In the genomic region with DNA sequence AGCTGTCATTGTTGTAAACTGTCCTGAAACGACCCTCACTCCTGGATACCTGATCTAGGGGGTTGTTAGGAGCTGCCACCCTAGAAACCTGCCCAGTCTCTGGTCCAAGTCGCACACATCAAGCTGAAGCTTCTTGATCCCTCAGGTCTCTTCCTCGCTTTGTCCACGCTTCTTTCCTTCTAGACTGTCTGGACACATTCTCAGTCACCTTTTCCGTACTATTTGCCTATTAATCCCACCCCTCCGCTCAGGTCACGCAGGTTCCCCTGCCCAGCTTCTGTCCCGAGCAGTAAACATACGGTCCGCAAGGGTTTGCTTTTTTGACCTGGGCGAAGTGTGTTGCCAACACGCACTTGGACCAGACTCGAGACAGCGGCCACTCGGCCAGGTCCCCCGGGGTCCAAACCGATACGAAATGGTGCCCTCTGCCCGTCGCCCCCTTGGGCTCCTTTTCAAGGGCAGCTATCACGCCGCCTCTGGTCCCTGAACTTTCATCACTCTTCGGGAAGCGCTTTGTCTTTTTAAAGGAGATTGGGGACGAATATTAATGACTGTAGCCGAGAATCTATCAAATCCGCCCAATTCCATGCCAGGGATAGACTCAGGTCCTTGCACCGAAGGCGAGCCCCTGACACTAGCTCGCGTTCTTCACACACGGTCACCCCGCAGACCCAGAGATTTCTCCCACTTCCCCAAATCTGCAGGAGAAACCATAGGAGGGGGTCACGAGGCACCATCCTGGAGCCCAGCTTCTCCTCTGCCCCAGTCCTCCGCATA, we compare ENCODE assay signal across 11 cellular contexts. TPM values are rescaled to one million over a fixed set of nuclear protein-coding genes. Genes with fewer than 3 reads are reported as not detected.
DNase-seq lines count a peak whose midpoint lies in the region; ATAC-seq, FAIRE-seq and TF ChIP-seq lines count a peak whose summit lies in the region.
"Had no signal": no experiment of that assay in that cellular context is flagged by ENCODE, and none has a peak within 500 bp of the region (broad histone marks: within the 10 kb centered on the region; RNA-seq: fewer than 3 reads in every experiment).

No MANE protein-coding gene starts in this region.

- no peak overlapping the region for H3K4me3 Mint-ChIP-seq in immature natural killer cell
- H3K4me3 Mint-ChIP-seq: activated naive CD4-positive, alpha-beta T cell treated with anti-CD3 and anti-CD28 coated beads, Interleukin-2, amount 50 U/mL, for 24 hours had no signal

- CTCF ChIA-PET in H1 (lab: Charles Lee; ENCODE audit: partially characterized antibody), result interaction anchor here (0.6 to 4.7 kb wide), 10 partner anchors 14 to 1291 kb away, joined by 3 to 19 read pairs (median 4); no protein-coding TSS in a partner anchor

- H4K8ac ChIP-seq in H1 (ENCODE audit: extremely low read depth, insufficient read depth, low read length), result peak overlapping the region; percentile 63

- no peak overlapping the region for H2BK12ac ChIP-seq in H1 (ENCODE audit: low read depth, low read length)

- peaks cover 2 to 24% (median 11%) of the 10 kb centered on the region in 6 donors for H3K9me3 Mint-ChIP-seq in immature natural killer cell
- H3K9me3 Mint-ChIP-seq: activated naive CD4-positive, alpha-beta T cell treated with anti-CD3 and anti-CD28 coated beads, Interleukin-2, amount 50 U/mL, for 24 hours had no signal

- H2BK5ac ChIP-seq in H1 (ENCODE audit: low read depth, low read length), result no peak overlapping the region

- peaks cover 11% of the 10 kb centered on the region for H3K23me2 ChIP-seq in H1 (ENCODE audit: low read depth, low read length)

- no peak overlapping the region for H3K23ac ChIP-seq in H1 (ENCODE audit: insufficient read length)

- intact Hi-C loops in lower leg skin (cut with DNase I; ENCODE audit: low total_unique reads) (no loop called here), stomach (cut with DNase I; ENCODE audit: low total_unique reads) (no loop called here)

- TF ChIP-seq CTCF in H1 (IDR thresholded peaks at IDR 0.05; ENCODE audit: control extremely low read depth in 1 of 3, insufficient read depth in 1 of 3, low read depth in 1 of 3, low read length in 3 of 3) (no peak), lower leg skin (IDR thresholded peaks at IDR 0.05) (no peak), stomach (IDR thresholded peaks at IDR 0.05) (no peak)

- peaks cover 7% of the 10 kb centered on the region; the same call in 1 of the 2 replicates for H3K27me3 ChIP-seq in MG63
- H3K27me3 ChIP-seq in H1 (replicated peaks in 1 of 4; ENCODE audit: control insufficient read depth in 3 of 4, extremely low read depth in 1 of 4, insufficient read depth in 3 of 4, low read length in 3 of 4), result peaks cover 7 to 27% (median 24%) of the 10 kb centered on the region in 4 experiments
- H3K27me3 ChIP-seq in stomach, result peaks cover 0 to 30% (median 13%) of the 10 kb centered on the region in 3 donors

- H3K18ac ChIP-seq in H1 (ENCODE audit: extremely low read depth, low read length), result no peak overlapping the region

- DNase-seq in MG63 (no peak), H1 (ENCODE audit: low read depth in 1 of 2, low spot score in 2 of 2) (peak in 1 of 2 experiments; percentile 54), lower leg skin (ENCODE audit: low spot score in 2 of 2) (no peak), stomach (no peak), AG20443 (ENCODE audit: low spot score) (no peak), SK-N-DZ (ENCODE audit: low spot score) (no peak), immature natural killer cell (no peak)
- DNase-seq: activated CD4-positive, CD25-positive, alpha-beta regulatory T cell; foreskin keratinocyte had no signal

- no peaks in the 10 kb centered on the region for H3K79me1 ChIP-seq in H1 (ENCODE audit: low read depth, low read length)

- peaks cover 0 to 3% (median 0%) of the 10 kb centered on the region in 3 donors for H3K36me3 Mint-ChIP-seq in immature natural killer cell
- H3K36me3 Mint-ChIP-seq: activated naive CD4-positive, alpha-beta T cell treated with anti-CD3 and anti-CD28 coated beads, Interleukin-2, amount 50 U/mL, for 24 hours had no signal

- no peak overlapping the region for H3K14ac ChIP-seq in H1 (ENCODE audit: insufficient read length)

- POLR2A ChIA-PET in H1 (lab: Charles Lee; ENCODE audit: partially characterized antibody), result no interaction called here

- H3K36me3 ChIP-seq in MG63, result no peaks in the 10 kb centered on the region
- no peaks in the 10 kb centered on the region for H3K36me3 ChIP-seq in H1 (ENCODE audit: control insufficient read depth in 2 of 4, insufficient read depth in 4 of 4, low read length in 3 of 4)
- H3K36me3 ChIP-seq in stomach, result no peaks in the 10 kb centered on the region

- TF ChIP-seq POLR2A in H1 (IDR thresholded peaks at IDR 0.05; ENCODE audit: control extremely low read depth in 1 of 2, low read depth in 2 of 2, low read length in 2 of 2) (no peak), lower leg skin (IDR thresholded peaks at IDR 0.05) (no peak), stomach (IDR thresholded peaks at IDR 0.05) (no peak)

- H3K4me1 Mint-ChIP-seq in immature natural killer cell, result no peaks in the 10 kb centered on the region
- H3K4me1 Mint-ChIP-seq: activated naive CD4-positive, alpha-beta T cell treated with anti-CD3 and anti-CD28 coated beads, Interleukin-2, amount 50 U/mL, for 24 hours had no signal

- H2AK5ac ChIP-seq in H1 (ENCODE audit: low read depth, low read length), result no peak overlapping the region

- H4K91ac ChIP-seq in H1 (replicated peaks; ENCODE audit: insufficient read length, low read length), result no peak overlapping the region

- H3K9ac ChIP-seq in H1 (replicated peaks in 1 of 4; ENCODE audit: extremely low read depth in 1 of 4, low read depth in 3 of 4, low read length in 3 of 4), result no peak overlapping the region

- H3K4ac ChIP-seq in H1 (replicated peaks; ENCODE audit: insufficient read length, low read depth, low read length), result no peak overlapping the region

- no peak overlapping the region for H4K5ac ChIP-seq in H1 (ENCODE audit: insufficient read length, low read depth, low read length)

- no peak overlapping the region for H3K56ac ChIP-seq in H1 (replicated peaks; ENCODE audit: insufficient read length, low read depth, low read length)

- H2AFZ ChIP-seq in H1 (ENCODE audit: low read length), result peak overlapping the region; percentile 84

- no peak for TF ChIP-seq EP300 in H1 (IDR thresholded peaks at IDR 0.05; ENCODE audit: borderline replicate concordance in 1 of 2, low read depth in 2 of 2, low read length in 2 of 2)
- TF ChIP-seq EP300 in stomach (IDR thresholded peaks at IDR 0.05), result no peak

- H3K79me2 ChIP-seq in H1 (ENCODE audit: control insufficient read depth in 1 of 2, insufficient read depth in 2 of 2, low read length in 2 of 2), result no peaks in the 10 kb centered on the region

- no peaks in the 10 kb centered on the region for H4K20me1 ChIP-seq in H1 (replicated peaks in 1 of 2; ENCODE audit: control insufficient read depth in 1 of 2, insufficient read depth in 2 of 2, low read length in 2 of 2)

- no peak overlapping the region for H3K27ac Mint-ChIP-seq in immature natural killer cell
- H3K27ac Mint-ChIP-seq: activated naive CD4-positive, alpha-beta T cell treated with anti-CD3 and anti-CD28 coated beads, Interleukin-2, amount 50 U/mL, for 24 hours had no signal

- no peaks in the 10 kb centered on the region for H3K9me3 ChIP-seq in MG63
- no peaks in the 10 kb centered on the region for H3K9me3 ChIP-seq in H1 (ENCODE audit: insufficient read depth in 2 of 2, low read depth in 1 of 2, low read length in 1 of 2)
- no peaks in the 10 kb centered on the region for H3K9me3 ChIP-seq in stomach

- peaks cover 0 to 10% (median 7%) of the 10 kb centered on the region in 3 donors for H3K27me3 Mint-ChIP-seq in immature natural killer cell (ENCODE audit: low read depth in 3 of 3)

- H3K4me3 ChIP-seq in MG63 (peak overlapping the region; percentile 23), H1 (ENCODE audit: extremely low read depth in 1 of 4, insufficient read depth in 2 of 4, low read depth in 3 of 4, low read length in 4 of 4) (peak overlapping the region; percentile 58 to 68 (median 63)), lower leg skin (ENCODE audit: low read depth, poor library complexity, severe bottlenecking) (peak overlapping the region; percentile 7), stomach (peak overlapping the region; percentile 42 to 59 (median 48))

- H3K4me2 ChIP-seq in H1 (ENCODE audit: insufficient read depth in 1 of 2, low read depth in 2 of 2, low read length in 2 of 2), result peak overlapping the region; percentile 97 to 100

- ATAC-seq in GM21528 (IDR thresholded peaks at IDR 0.05; ENCODE audit: low FRiP score, unreplicated experiment), result no peak

- H2BK120ac ChIP-seq in H1 (replicated peaks; ENCODE audit: low read depth, low read length), result no peak overlapping the region

- no peak overlapping the region for H2BK20ac ChIP-seq in H1 (ENCODE audit: low read length)

- H3K4me1 ChIP-seq in H1 (replicated peaks in 1 of 4; ENCODE audit: control insufficient read depth in 3 of 4, insufficient read depth in 4 of 4, low read length in 3 of 4) (peaks cover 0 to 10% (median 3%) of the 10 kb centered on the region in 4 experiments; a peak in 4 of 7 replicates), stomach (peaks cover 7 to 19% (median 14%) of the 10 kb centered on the region in 4 donors)
- H3K4me1 ChIP-seq: foreskin keratinocyte had no signal

- no peak for FAIRE-seq in H1 (lab: Jason Lieb, UNC)

- TF ChIP-seq RAD21 in H1 (IDR thresholded peaks at IDR 0.05 in 1 of 2, conservative IDR thresholded peaks at IDR 0.05 in 1 of 2; ENCODE audit: low read depth in 2 of 2, low read length in 2 of 2), result no peak

- 42% methylated on average over 29 of the region's 35 CpGs; no CpG with 5 or more reads in 1 of the 2 experiments for whole genome bisulfite sequencing in H1 (ENCODE audit: extremely low coverage in 1 of 2, insufficient coverage in 1 of 2, insufficient read length in 1 of 2, insufficient replicate concordance in 2 of 2, low coverage in 1 of 2, low lambda C conversion rate in 2 of 2, missing lambda C conversion rate in 1 of 2), 2 experiments
- 25 to 43% methylated on average over 33 to 35 of the region's 35 CpGs for WGBS in lower leg skin, 2 donors
- WGBS in stomach, 5 donors, result 17 to 31% (median 20%) methylated on average over 35 of the region's 35 CpGs

- no peak overlapping the region; the same call in 1 of the 2 replicates for H2BK15ac ChIP-seq in H1 (ENCODE audit: low read length)

- H3K27ac ChIP-seq in H1 (ENCODE audit: low read depth, low read length) (no peak overlapping the region), stomach (peak overlapping the region in 2 of 5 donors; percentile 2 to 60)
- H3K27ac ChIP-seq: foreskin keratinocyte had no signal

RNA-seq across cellular contexts. Expression of gene PLCXD3, which starts 0.8 kb away (rescaled TPM):
- total RNA-seq in MG63 (2014; rRNA removed; shearing (Covaris generic); ENCODE audit: low replicate concordance), result not detected in 2 replicates
- total RNA-seq in H1 (2021; fragmentation: NEBNext Ultra II Directional; extraction: Animal tissue kit (Norgen Biotek cat#: 25700)), result 0.07 and 0.10 TPM in 2 replicates
- polyA plus RNA-seq in H1 (2011; rRNA removed) (under 0.01 and 0.03 TPM in 2 replicates), stomach (1 to 10 TPM; 1.2 to 3.2 (median 2.3) TPM), immature natural killer cell (not detected)
- polyA plus RNA-seq in H1 (2011; cell fraction: cytosol; rRNA removed), result 0.04 TPM
- polyA plus RNA-seq in H1 (2011; cell fraction: nucleus; rRNA removed), result 0.04 TPM
- 0.03 to 0.07 TPM (median 0.04 TPM) in 4 replicates for polyA plus RNA-seq in H1 (2012, experiment 1 of 2)
- polyA plus RNA-seq in H1 (2012, experiment 2 of 2), result not detected
- polyA plus RNA-seq in H1 (2013, experiment 1 of 2), result 0.08 TPM
- polyA plus RNA-seq in H1 (2013, experiment 2 of 2), result 0.06 TPM
- 0.06 TPM in 1 of 2 replicates, not detected in the other for polyA minus RNA-seq in H1 (2011; rRNA and poly(A)+ RNA removed)
- not detected for polyA minus RNA-seq in H1 (2011; cell fraction: cytosol; rRNA and poly(A)+ RNA removed)
- polyA minus RNA-seq in H1 (2011; cell fraction: nucleus; rRNA and poly(A)+ RNA removed), result 0.10 TPM
- total RNA-seq in lower leg skin (1 to 10 TPM in 1 of 4 donors, under 1 TPM in 3; 0.04 to 1.1 (median 0.50) TPM), stomach (1 to 10 TPM in 4 of 5 donors, not detected in 1; 2.2 to 3.5 (median 2.8) TPM)
- polyA plus RNA-seq in SK-N-DZ (2014; cell fraction: cytosol; rRNA removed), result 0.02 and 0.08 TPM in 2 replicates
- polyA plus RNA-seq in SK-N-DZ (2014; cell fraction: nucleus; rRNA removed), result 0.07 TPM in 1 of 2 replicates, not detected in the other
- total RNA-seq: foreskin keratinocyte had no signal
- polyA plus RNA-seq: foreskin keratinocyte had no signal

Comparison
In these comparisons a context has a peak if more than half of its experiments do, and no peak if none do; other contexts are left out.
1. H3K4me3 ChIP-seq: peak in every context shown above with its lines; median percentile 63 in H1; 48 in stomach; 23 in MG63; 7 in lower leg skin.